Comparison of ENCODE assay signal across 17 cellular contexts in the genomic region with DNA sequence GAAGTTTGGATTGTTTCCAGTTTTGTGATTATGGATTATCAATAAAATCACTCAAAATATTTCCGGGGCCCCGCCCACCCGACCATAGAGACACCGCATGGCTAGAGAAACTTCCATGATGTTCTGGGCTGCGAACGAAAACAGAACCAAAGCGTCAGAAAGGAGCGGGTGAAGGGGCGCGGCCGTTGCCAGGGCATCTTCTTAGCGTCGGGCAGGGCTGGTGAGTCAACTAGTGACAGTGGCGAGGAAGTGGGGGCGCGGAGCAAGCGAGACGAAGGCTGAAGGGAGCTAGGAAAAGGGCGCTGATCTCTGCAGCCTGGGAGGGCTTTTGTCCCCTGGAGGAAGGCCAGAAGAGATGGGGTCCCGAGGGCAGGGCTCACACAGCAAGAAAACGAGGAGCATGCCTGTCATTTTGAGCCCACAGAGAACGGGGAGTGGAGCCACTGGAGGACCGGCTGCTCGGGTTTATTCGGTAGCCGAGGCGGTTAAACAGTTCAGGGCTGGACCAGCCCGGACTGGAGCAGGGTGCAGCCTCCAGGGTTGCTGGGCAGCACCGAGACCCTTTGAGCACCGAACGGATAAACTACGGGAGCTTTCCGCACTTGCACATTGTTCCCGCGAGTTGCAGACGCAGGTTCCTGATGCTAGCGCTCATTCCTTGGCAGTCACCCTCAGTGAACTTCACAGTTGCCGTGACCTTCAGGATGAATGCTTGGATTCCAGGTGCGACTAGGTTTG.
A peak's percentile ranks its signal among the peaks of the same experiment; 100 is the strongest.
DNase-seq lines count a peak whose midpoint lies in the region; ATAC-seq, FAIRE-seq and TF ChIP-seq lines count a peak whose summit lies in the region.
"Had no signal": no experiment of that assay in that cellular context is flagged by ENCODE, and none has a peak within 500 bp of the region (broad histone marks: within the 10 kb centered on the region; RNA-seq: fewer than 3 reads in every experiment).

No MANE protein-coding gene starts in this region.

- no peak for TF ChIP-seq POLR2A in GM12878 (IDR thresholded peaks at IDR 0.05; ENCODE audit: low read depth, low read length)

- no peak for TF ChIP-seq RAD21 in GM12878 (IDR thresholded peaks at IDR 0.05; ENCODE audit: insufficient read depth, low read depth, low read length)

- in situ Hi-C loops in GM12878 (cut with MboI), result no loop called here

- H3K27me3 ChIP-seq in GM12878 (replicated peaks in 1 of 2; ENCODE audit: control insufficient read depth in 2 of 2, insufficient read depth in 2 of 2, low read length in 1 of 2), result no peaks in the 10 kb centered on the region
- H3K27me3 ChIP-seq: BE2C had no signal

- peak; percentile 0 for DNase-seq in Daoy (ENCODE audit: low read depth)
- DNase-seq in H4 (ENCODE audit: low spot score), result peak; percentile 4
- DNase-seq in GM12878 (ENCODE audit: low read depth, low spot score), result no peak
- peak; percentile 7 for DNase-seq in urothelium cell line (ENCODE audit: low spot score)
- DNase-seq in stimulated activated CD4-positive, alpha-beta T cell treated with anti-CD3 and anti-CD28 coated beads, Interleukin-4, amount 100 ng/mL, for 24 hours, result no peak
- no peak for DNase-seq in NCI-H1105 treated with DMSO at 0.1 percent for 48 hours (lab: John Stamatoyannopoulos, UW)
- DNase-seq: BE2C; CD8-positive, alpha-beta T cell; COR-L47; DMS153; H9; Karpas-422 had no signal

- H4K20me1 ChIP-seq in GM12878 (ENCODE audit: control insufficient read depth, insufficient read depth), result no peaks in the 10 kb centered on the region

- no peaks in the 10 kb centered on the region for H3K4me1 ChIP-seq in GM12878 (ENCODE audit: control insufficient read depth, insufficient read depth, low read length)
- H3K4me1 ChIP-seq: A549, BE2C had no signal

- RAD21 ChIA-PET in GM12878 (lab: Charles Lee; ENCODE audit: unreplicated experiment), result no interaction called here

- TF ChIP-seq CTCF in GM12878 (IDR thresholded peaks at IDR 0.05 in 2 of 3, conservative IDR thresholded peaks at IDR 0.05 in 1 of 3; ENCODE audit: control insufficient read depth in 2 of 3, extremely low read depth in 1 of 3, insufficient read depth in 1 of 3, low read depth in 3 of 3, low read length in 3 of 3), result no peak

- no peak overlapping the region for H3K27ac ChIP-seq in GM12878 (ENCODE audit: control insufficient read depth, insufficient read depth)
- H3K27ac ChIP-seq: A549 had no signal

- H2AFZ ChIP-seq in GM12878 (ENCODE audit: control insufficient read depth, low read depth, low read length), result no peak overlapping the region
- H2AFZ ChIP-seq: GM23338 had no signal

- no peak for ATAC-seq in GM12878
- ATAC-seq in HG02938 (IDR thresholded peaks at IDR 0.05; ENCODE audit: unreplicated experiment), result no peak
- ATAC-seq: A549; CD8-positive, alpha-beta T cell; GM23338; K562 had no signal

- no peak overlapping the region for H3K4me3 ChIP-seq in GM12878
- H3K4me3 ChIP-seq: A549, GM23338, K562 had no signal

- H3K79me2 ChIP-seq in GM12878 (ENCODE audit: control insufficient read depth, insufficient read depth, low read length), result no peaks in the 10 kb centered on the region

- POLR2A ChIA-PET in GM12878 (lab: Charles Lee), result no interaction called here

- H3K4me2 ChIP-seq in GM12878 (ENCODE audit: control insufficient read depth, insufficient read depth), result no peak overlapping the region
- H3K4me2 ChIP-seq: A549, GM23338 had no signal

- intact Hi-C loops in GM12878 (cut with micrococcal nuclease; ENCODE audit: unreplicated experiment), result no loop called here

- SMC1A ChIA-PET in GM12878 (lab: Charles Lee; ENCODE audit: uncharacterized antibody, unreplicated experiment), result no interaction called here

- WGBS in GM12878 (ENCODE audit: insufficient coverage, insufficient replicate concordance, low lambda C conversion rate, missing lambda C conversion rate), result 70% methylated on average over 37 of the region's 39 CpGs

- FAIRE-seq in GM12878 (lab: Jason Lieb, UNC) (peak; percentile 13), urothelium cell line (lab: Jason Lieb, UNC) (no peak)
- FAIRE-seq: D721Med had no signal

- CTCF ChIA-PET in GM12878 (lab: Yijun Ruan, JAX), result no interaction called here

- no TSS peak for BruUV-seq in GM12878 (replicated peaks; lab: Mats Ljungman, UMichigan)

- no peaks in the 10 kb centered on the region for H3K9me3 ChIP-seq in GM12878 (replicated peaks; ENCODE audit: control insufficient read depth, insufficient read depth, low read length)
- H3K9me3 ChIP-seq: A549, BE2C had no signal

- TF ChIP-seq EP300 in GM12878 (IDR thresholded peaks at IDR 0.05; ENCODE audit: borderline replicate concordance in 1 of 2, control insufficient read depth in 1 of 2, low read depth in 2 of 2, low read length in 2 of 2), result no peak

- H3K36me3 ChIP-seq in GM12878 (ENCODE audit: control insufficient read depth in 2 of 2, insufficient read depth in 2 of 2, low read length in 1 of 2), result no peaks in the 10 kb centered on the region
- H3K36me3 ChIP-seq: BE2C had no signal

- no peak overlapping the region for H3K9ac ChIP-seq in GM12878 (ENCODE audit: control insufficient read depth, insufficient read depth, low read length)

TF ChIP-seq in GM12878, 131 proteins besides CTCF, POLR2A, EP300 and RAD21 (continues in another document):
- TF ChIP-seq, protein P1, sequence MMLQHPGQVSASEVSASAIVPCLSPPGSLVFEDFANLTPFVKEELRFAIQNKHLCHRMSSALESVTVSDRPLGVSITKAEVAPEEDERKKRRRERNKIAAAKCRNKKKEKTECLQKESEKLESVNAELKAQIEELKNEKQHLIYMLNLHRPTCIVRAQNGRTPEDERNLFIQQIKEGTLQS (IDR thresholded peaks at IDR 0.05; ENCODE audit: borderline replicate concordance, extremely low read depth, low read depth, low read length), result no peak
- TF ChIP-seq, protein P2, sequence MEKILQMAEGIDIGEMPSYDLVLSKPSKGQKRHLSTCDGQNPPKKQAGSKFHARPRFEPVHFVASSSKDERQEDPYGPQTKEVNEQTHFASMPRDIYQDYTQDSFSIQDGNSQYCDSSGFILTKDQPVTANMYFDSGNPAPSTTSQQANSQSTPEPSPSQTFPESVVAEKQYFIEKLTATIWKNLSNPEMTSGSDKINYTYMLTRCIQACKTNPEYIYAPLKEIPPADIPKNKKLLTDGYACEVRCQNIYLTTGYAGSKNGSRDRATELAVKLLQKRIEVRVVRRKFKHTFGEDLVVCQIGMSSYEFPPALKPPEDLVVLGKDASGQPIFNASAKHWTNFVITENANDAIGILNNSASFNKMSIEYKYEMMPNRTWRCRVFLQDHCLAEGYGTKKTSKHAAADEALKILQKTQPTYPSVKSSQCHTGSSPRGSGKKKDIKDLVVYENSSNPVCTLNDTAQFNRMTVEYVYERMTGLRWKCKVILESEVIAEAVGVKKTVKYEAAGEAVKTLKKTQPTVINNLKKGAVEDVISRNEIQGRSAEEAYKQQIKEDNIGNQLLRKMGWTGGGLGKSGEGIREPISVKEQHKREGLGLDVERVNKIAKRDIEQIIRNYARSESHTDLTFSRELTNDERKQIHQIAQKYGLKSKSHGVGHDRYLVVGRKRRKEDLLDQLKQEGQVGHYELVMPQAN (conservative IDR thresholded peaks at IDR 0.05), result no peak
- TF ChIP-seq, protein P3, sequence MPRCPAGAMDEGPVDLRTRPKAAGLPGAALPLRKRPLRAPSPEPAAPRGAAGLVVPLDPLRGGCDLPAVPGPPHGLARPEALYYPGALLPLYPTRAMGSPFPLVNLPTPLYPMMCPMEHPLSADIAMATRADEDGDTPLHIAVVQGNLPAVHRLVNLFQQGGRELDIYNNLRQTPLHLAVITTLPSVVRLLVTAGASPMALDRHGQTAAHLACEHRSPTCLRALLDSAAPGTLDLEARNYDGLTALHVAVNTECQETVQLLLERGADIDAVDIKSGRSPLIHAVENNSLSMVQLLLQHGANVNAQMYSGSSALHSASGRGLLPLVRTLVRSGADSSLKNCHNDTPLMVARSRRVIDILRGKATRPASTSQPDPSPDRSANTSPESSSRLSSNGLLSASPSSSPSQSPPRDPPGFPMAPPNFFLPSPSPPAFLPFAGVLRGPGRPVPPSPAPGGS (IDR thresholded peaks at IDR 0.05; ENCODE audit: borderline replicate concordance, insufficient read depth, low read depth, low read length, poor library complexity, severe bottlenecking), result no peak
- TF ChIP-seq CHD1 (IDR thresholded peaks at IDR 0.05; ENCODE audit: low read depth, low read length), result no peak
- no peak for TF ChIP-seq RAD51 (IDR thresholded peaks at IDR 0.05)
- TF ChIP-seq MYC (IDR thresholded peaks at IDR 0.05; ENCODE audit: insufficient read depth, insufficient read length, insufficient replicate concordance, low read length, severe bottlenecking), result no peak
- TF ChIP-seq, protein P4, sequence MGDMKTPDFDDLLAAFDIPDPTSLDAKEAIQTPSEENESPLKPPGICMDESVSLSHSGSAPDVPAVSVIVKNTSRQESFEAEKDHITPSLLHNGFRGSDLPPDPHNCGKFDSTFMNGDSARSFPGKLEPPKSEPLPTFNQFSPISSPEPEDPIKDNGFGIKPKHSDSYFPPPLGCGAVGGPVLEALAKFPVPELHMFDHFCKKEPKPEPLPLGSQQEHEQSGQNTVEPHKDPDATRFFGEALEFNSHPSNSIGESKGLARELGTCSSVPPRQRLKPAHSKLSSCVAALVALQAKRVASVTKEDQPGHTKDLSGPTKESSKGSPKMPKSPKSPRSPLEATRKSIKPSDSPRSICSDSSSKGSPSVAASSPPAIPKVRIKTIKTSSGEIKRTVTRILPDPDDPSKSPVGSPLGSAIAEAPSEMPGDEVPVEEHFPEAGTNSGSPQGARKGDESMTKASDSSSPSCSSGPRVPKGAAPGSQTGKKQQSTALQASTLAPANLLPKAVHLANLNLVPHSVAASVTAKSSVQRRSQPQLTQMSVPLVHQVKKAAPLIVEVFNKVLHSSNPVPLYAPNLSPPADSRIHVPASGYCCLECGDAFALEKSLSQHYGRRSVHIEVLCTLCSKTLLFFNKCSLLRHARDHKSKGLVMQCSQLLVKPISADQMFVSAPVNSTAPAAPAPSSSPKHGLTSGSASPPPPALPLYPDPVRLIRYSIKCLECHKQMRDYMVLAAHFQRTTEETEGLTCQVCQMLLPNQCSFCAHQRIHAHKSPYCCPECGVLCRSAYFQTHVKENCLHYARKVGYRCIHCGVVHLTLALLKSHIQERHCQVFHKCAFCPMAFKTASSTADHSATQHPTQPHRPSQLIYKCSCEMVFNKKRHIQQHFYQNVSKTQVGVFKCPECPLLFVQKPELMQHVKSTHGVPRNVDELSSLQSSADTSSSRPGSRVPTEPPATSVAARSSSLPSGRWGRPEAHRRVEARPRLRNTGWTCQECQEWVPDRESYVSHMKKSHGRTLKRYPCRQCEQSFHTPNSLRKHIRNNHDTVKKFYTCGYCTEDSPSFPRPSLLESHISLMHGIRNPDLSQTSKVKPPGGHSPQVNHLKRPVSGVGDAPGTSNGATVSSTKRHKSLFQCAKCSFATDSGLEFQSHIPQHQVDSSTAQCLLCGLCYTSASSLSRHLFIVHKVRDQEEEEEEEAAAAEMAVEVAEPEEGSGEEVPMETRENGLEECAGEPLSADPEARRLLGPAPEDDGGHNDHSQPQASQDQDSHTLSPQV (IDR thresholded peaks at IDR 0.05), result no peak

Comparison
In these comparisons a context has a peak if more than half of its experiments do, and no peak if none do; other contexts are left out.
1. DNase-seq: peak in Daoy (single experiment), H4 (single experiment) and urothelium cell line (single experiment); none in GM12878 (single experiment), stimulated activated CD4-positive, alpha-beta T cell treated with anti-CD3 and anti-CD28 coated beads, Interleukin-4, amount 100 ng/mL, for 24 hours (single experiment) and NCI-H1105 treated with DMSO at 0.1 percent for 48 hours (single experiment).